26 cellular contexts compared by ENCODE assay signal in the genomic region with DNA sequence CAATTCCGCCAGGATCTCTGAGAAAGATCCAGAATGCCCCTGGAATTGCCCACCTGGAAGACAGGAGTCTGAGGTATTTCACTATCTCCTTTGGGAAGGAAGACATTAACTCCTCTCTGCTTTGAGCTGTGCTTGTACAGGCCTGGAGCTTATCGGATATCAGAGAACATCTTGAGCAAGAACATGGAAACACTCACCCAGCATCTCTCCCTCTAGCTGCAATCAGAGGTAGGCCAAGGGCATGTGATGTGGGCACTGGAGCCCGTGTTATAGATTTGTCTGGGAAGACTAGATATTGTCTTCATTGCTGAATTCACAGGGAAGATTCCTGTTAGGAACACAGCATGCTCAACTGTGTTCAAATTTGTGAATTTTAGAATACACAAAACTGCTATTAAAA.
A peak's percentile ranks its signal among the peaks of the same experiment; 100 is the strongest.
DNase-seq lines count a peak whose midpoint lies in the region; ATAC-seq, FAIRE-seq and TF ChIP-seq lines count a peak whose summit lies in the region.
"Had no signal": no experiment of that assay in that cellular context is flagged by ENCODE, and none has a peak within 500 bp of the region (broad histone marks: within the 10 kb centered on the region; RNA-seq: fewer than 3 reads in every experiment).

No MANE protein-coding gene starts in this region.

- peak; percentile 43 for TF ChIP-seq CTCF in BE2C (IDR thresholded peaks at IDR 0.05; ENCODE audit: low read depth, low read length)
- TF ChIP-seq CTCF in K562 (IDR thresholded peaks at IDR 0.05 in 2 of 3, conservative IDR thresholded peaks at IDR 0.05 in 1 of 3; ENCODE audit: insufficient read depth in 2 of 3, low read depth in 1 of 3, low read length in 3 of 3) = no peak
- peak; percentile 11 for TF ChIP-seq CTCF in foreskin keratinocyte (conservative IDR thresholded peaks at IDR 0.05)

- intact Hi-C loops in K562 (cut with micrococcal nuclease) = no loop called here

- no peaks in the 10 kb centered on the region for H3K9me1 ChIP-seq in K562 (ENCODE audit: control insufficient read depth, insufficient read depth, low read length)

- DNase-seq in BE2C = no peak
- DNase-seq in LHCN-M2 (ENCODE audit: low read depth) = peak; percentile 10
- no peak for DNase-seq in K562 (ENCODE audit: extremely low read depth in 1 of 4, low spot score in 3 of 4)
- DNase-seq in foreskin keratinocyte = no peak
- DNase-seq in NCI-H2081 (lab: John Stamatoyannopoulos, UW) = no peak
- DNase-seq in COLO829 (ENCODE audit: low spot score) = no peak
- DNase-seq in 8988T = no peak
- DNase-seq: activated CD4-positive, alpha-beta T cell treated with anti-CD3 and anti-CD28 coated beads for 48 hours; activated CD8-positive, alpha-beta memory T cell treated with anti-CD3 and anti-CD28 coated beads for 24 hours; activated effector memory CD4-positive, alpha-beta T cell treated with Interleukin-2 at 50 U/mL for 16 hours; activated naive CD8-positive, alpha-beta T cell treated with anti-CD3 and anti-CD28 coated beads, Interleukin-2, amount 10 ng/mL, durations not matched to agents 7 days and 5 days; cerebellar nuclear complex; DMS153; foreskin fibroblast; GOT3; heart left ventricle; IMR-90; NCI-H1105 treated with DMSO at 0.1 percent for 48 hours; NCI-H2029; NCI-H774; stimulated activated CD4-positive, alpha-beta T cell treated with anti-CD3 and anti-CD28 coated beads, Interleukin-12 subunit alpha, Interleukin-12 subunit beta, amount 100 ng/mL, for 4 hours; stimulated activated CD4-positive, alpha-beta T cell treated with anti-CD3 and anti-CD28 coated beads, Interleukin-4, amount 100 ng/mL, for 1 hour; T-helper 17 cell had no signal

- no peak for TF ChIP-seq POLR2A in K562 (conservative IDR thresholded peaks at IDR 0.05)

- no peaks in the 10 kb centered on the region for H3K36me3 ChIP-seq in BE2C
- H3K36me3 ChIP-seq in K562 (ENCODE audit: control insufficient read depth, insufficient read depth, low read length) = no peaks in the 10 kb centered on the region
- H3K36me3 ChIP-seq: heart left ventricle had no signal

- in situ Hi-C loops in K562 (cut with MboI) = no loop called here

- no peak for TF ChIP-seq EP300 in K562 (IDR thresholded peaks at IDR 0.05; ENCODE audit: low read length)

- TF ChIP-seq RAD21 in K562 (CRISPR knock-in tag; conservative IDR thresholded peaks at IDR 0.05 in 1 of 2, IDR thresholded peaks at IDR 0.05 in 1 of 2) = no peak

- H3K9ac ChIP-seq in K562 (ENCODE audit: insufficient read depth in 1 of 2, low read depth in 2 of 2, low read length in 2 of 2) = no peak overlapping the region

- no peak overlapping the region for H3K27ac ChIP-seq in K562 (ENCODE audit: extremely low read depth, low read depth, low read length)
- no peak overlapping the region for H3K27ac ChIP-seq in foreskin keratinocyte
- H3K27ac ChIP-seq: epithelial cell of prostate, heart left ventricle had no signal

- H3K27me3 ChIP-seq in BE2C = no peaks in the 10 kb centered on the region
- H3K27me3 ChIP-seq in K562 (ENCODE audit: control insufficient read depth in 2 of 2, insufficient read depth in 2 of 2, low read length in 2 of 2) = peaks cover 5 to 15% of the 10 kb centered on the region in 2 experiments; a peak in 3 of 5 replicates
- H3K27me3 ChIP-seq in foreskin keratinocyte = no peaks in the 10 kb centered on the region
- H3K27me3 ChIP-seq: heart left ventricle had no signal

- H3K4me2 ChIP-seq in K562 (ENCODE audit: insufficient read depth, low read length) = no peak overlapping the region

- POLR2A ChIA-PET in K562 (lab: Yijun Ruan, JAX) = no interaction called here

- no peaks in the 10 kb centered on the region for H3K9me3 ChIP-seq in BE2C
- no peaks in the 10 kb centered on the region for H3K9me3 ChIP-seq in K562 (replicated peaks; ENCODE audit: control insufficient read depth, insufficient read depth, low read depth, low read length)
- H3K9me3 ChIP-seq: heart left ventricle had no signal

- H3K79me2 ChIP-seq in K562 (ENCODE audit: control insufficient read depth, insufficient read depth, low read length) = no peaks in the 10 kb centered on the region

- BruUV-seq in K562 (replicated peaks; lab: Mats Ljungman, UMichigan) = no TSS peak

- WGBS in K562 (ENCODE audit: insufficient coverage, low coverage, missing lambda C conversion rate) = 0% methylated on average over 3 of the region's 3 CpGs

- H3K4me1 ChIP-seq in BE2C = peaks cover 11% of the 10 kb centered on the region
- no peaks in the 10 kb centered on the region for H3K4me1 ChIP-seq in K562 (replicated peaks in 1 of 2; ENCODE audit: control insufficient read depth in 2 of 2, insufficient read depth in 2 of 2, low read length in 2 of 2)
- H3K4me1 ChIP-seq in foreskin keratinocyte = no peaks in the 10 kb centered on the region

- FAIRE-seq in K562 (lab: Jason Lieb, UNC) = no peak
- FAIRE-seq: astrocyte had no signal

- H4K20me1 ChIP-seq in K562 (replicated peaks; ENCODE audit: control insufficient read depth, insufficient read depth, low read length) = no peaks in the 10 kb centered on the region

- H3K4me3 ChIP-seq in BE2C (ENCODE audit: low read depth, low read length) (no peak overlapping the region), K562 (no peak overlapping the region)
- H3K4me3 ChIP-seq: heart left ventricle had no signal

- peak; percentile 49; the same call in 1 of the 3 replicates for ATAC-seq in K562
- ATAC-seq in foreskin keratinocyte = no peak
- ATAC-seq: sciatic nerve, T-helper 17 cell had no signal

- H2AFZ ChIP-seq in K562 (ENCODE audit: low read depth, low read length) = no peak overlapping the region

- CTCF ChIA-PET in K562 (lab: Yijun Ruan, JAX; ENCODE audit: low intra/inter-chr PET ratio) = no interaction called here

TF ChIP-seq in K562, 482 proteins besides CTCF, POLR2A, EP300 and RAD21:
- TF ChIP-seq ARNT (IDR thresholded peaks at IDR 0.05) = no peak
- TF ChIP-seq, protein P1, sequence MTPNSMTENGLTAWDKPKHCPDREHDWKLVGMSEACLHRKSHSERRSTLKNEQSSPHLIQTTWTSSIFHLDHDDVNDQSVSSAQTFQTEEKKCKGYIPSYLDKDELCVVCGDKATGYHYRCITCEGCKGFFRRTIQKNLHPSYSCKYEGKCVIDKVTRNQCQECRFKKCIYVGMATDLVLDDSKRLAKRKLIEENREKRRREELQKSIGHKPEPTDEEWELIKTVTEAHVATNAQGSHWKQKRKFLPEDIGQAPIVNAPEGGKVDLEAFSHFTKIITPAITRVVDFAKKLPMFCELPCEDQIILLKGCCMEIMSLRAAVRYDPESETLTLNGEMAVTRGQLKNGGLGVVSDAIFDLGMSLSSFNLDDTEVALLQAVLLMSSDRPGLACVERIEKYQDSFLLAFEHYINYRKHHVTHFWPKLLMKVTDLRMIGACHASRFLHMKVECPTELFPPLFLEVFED (CRISPR knock-in tag; conservative IDR thresholded peaks at IDR 0.05) = no peak
- TF ChIP-seq ZNF354B (CRISPR knock-in tag; IDR thresholded peaks at IDR 0.05) = no peak
- TF ChIP-seq, protein P2, sequence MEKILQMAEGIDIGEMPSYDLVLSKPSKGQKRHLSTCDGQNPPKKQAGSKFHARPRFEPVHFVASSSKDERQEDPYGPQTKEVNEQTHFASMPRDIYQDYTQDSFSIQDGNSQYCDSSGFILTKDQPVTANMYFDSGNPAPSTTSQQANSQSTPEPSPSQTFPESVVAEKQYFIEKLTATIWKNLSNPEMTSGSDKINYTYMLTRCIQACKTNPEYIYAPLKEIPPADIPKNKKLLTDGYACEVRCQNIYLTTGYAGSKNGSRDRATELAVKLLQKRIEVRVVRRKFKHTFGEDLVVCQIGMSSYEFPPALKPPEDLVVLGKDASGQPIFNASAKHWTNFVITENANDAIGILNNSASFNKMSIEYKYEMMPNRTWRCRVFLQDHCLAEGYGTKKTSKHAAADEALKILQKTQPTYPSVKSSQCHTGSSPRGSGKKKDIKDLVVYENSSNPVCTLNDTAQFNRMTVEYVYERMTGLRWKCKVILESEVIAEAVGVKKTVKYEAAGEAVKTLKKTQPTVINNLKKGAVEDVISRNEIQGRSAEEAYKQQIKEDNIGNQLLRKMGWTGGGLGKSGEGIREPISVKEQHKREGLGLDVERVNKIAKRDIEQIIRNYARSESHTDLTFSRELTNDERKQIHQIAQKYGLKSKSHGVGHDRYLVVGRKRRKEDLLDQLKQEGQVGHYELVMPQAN (IDR thresholded peaks at IDR 0.05; ENCODE audit: borderline replicate concordance) = no peak

Comparison
In these comparisons a context has a peak if more than half of its experiments do, and no peak if none do; other contexts are left out.
1. CTCF ChIP-seq: peak in BE2C (single experiment) and foreskin keratinocyte (single experiment); none in K562 (0 of 3).